ENCODE assay signal across 21 cellular contexts in the genomic region with DNA sequence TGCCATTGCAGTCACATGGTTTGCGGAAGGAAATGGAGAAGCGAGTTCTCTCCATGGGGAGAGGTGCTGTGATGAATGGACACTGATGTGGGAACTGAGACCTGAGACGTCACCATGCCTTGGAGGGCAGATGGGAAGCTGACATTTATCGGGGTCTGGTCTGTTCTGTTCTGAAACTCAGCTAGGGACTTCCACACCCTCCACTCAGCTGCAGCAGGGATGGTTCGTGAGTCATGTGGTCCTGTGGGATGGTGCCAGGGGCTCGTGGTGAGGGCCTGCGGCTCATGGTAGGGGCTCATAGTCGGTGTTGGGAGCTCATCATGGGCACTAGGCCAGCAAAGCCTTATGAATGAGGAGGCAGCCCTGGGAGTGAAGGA. TPM values are rescaled to one million over a fixed set of nuclear protein-coding genes. Genes with fewer than 3 reads are reported as not detected.
A peak's percentile ranks its signal among the peaks of the same experiment; 100 is the strongest.
DNase-seq lines count a peak whose midpoint lies in the region; ATAC-seq and TF ChIP-seq lines count a peak whose summit lies in the region.
"Had no signal": no experiment of that assay in that cellular context is flagged by ENCODE, and none has a peak within 500 bp of the region (broad histone marks: within the 10 kb centered on the region; RNA-seq: fewer than 3 reads in every experiment).

No MANE protein-coding gene starts in this region.

- H3K27ac ChIP-seq in HEK293 (ENCODE audit: extremely low read depth, low read depth, low read length), result no peak overlapping the region
- no peak overlapping the region for H3K27ac ChIP-seq in hepatocyte
- no peak overlapping the region for H3K27ac ChIP-seq in SK-N-SH (ENCODE audit: low read depth in 2 of 2, low read length in 1 of 2)
- H3K27ac ChIP-seq: brain microvascular endothelial cell, SJSA1, thoracic aorta had no signal

- no peak overlapping the region for H3K4me3 Mint-ChIP-seq in central memory CD8-positive, alpha-beta T cell
- H3K4me3 Mint-ChIP-seq: CD14-positive monocyte had no signal

- H3K79me2 ChIP-seq in hepatocyte (peaks cover 34% of the 10 kb centered on the region), SK-N-SH (ENCODE audit: insufficient read depth) (no peaks in the 10 kb centered on the region; the same call in 1 of the 2 replicates)

- DNase-seq in CD1c-positive myeloid dendritic cell (ENCODE audit: extremely low spot score), result peak; percentile 70
- no peak for DNase-seq in central memory CD8-positive, alpha-beta T cell (ENCODE audit: low spot score in 2 of 2)
- DNase-seq in mucosa of descending colon, result peak in 1 of 3 donors; percentile 19
- DNase-seq in hepatocyte (ENCODE audit: low spot score), result no peak
- no peak for DNase-seq in SK-N-SH
- DNase-seq: ACHN; activated naive CD4-positive, alpha-beta T cell treated with anti-CD3 and anti-CD28 coated beads, Interleukin-2, amount 50 U/mL, for 16 hours; activated T-cell treated with anti-CD3 and anti-CD28 coated beads, Interleukin-2, amount 50 U/mL, for 48 hours; brain microvascular endothelial cell; foreskin fibroblast; left cardiac atrium; NCI-H1417; NCI-H2171 treated with DMSO at 0.1 percent for 48 hours; NCI-H748 treated with DMSO at 0.1 percent for 48 hours; stimulated activated CD4-positive, alpha-beta T cell treated with anti-CD3 and anti-CD28 coated beads, Interleukin-15, amount 100 ng/mL, for 24 hours had no signal

- no peak overlapping the region for H3K9ac ChIP-seq in SK-N-SH

- intact Hi-C loops in mucosa of descending colon (cut with DNase I, micrococcal nuclease), result no loop called here

- POLR2A ChIA-PET in HEK293 (lab: Yijun Ruan, JAX) (no interaction called here), SK-N-SH (lab: Yijun Ruan, JAX) (no interaction called here)

- TF ChIP-seq EP300 in SK-N-SH (IDR thresholded peaks at IDR 0.05; ENCODE audit: borderline replicate concordance in 1 of 2, low read depth in 1 of 2, low read length in 1 of 2), result no peak

- peaks cover 66% of the 10 kb centered on the region for H3K4me1 Mint-ChIP-seq in central memory CD8-positive, alpha-beta T cell

- WGBS in hepatocyte (ENCODE audit: low lambda C conversion rate, missing lambda C conversion rate), result 96% methylated on average over 8 of the region's 8 CpGs
- 66% methylated on average over 6 of the region's 8 CpGs for WGBS in SK-N-SH (ENCODE audit: low lambda C conversion rate)

- H3K36me3 ChIP-seq in HEK293 (ENCODE audit: control insufficient read depth in 2 of 2, insufficient read depth in 1 of 2, low read length in 2 of 2) (peaks cover 6 to 9% of the 10 kb centered on the region in 2 experiments; a peak in 2 of 3 replicates), mucosa of descending colon (ENCODE audit: low read depth) (no peaks in the 10 kb centered on the region), hepatocyte (replicated peaks; ENCODE audit: insufficient read depth, low read depth) (no peaks in the 10 kb centered on the region), SK-N-SH (replicated peaks in 1 of 2; ENCODE audit: control insufficient read depth in 1 of 2, insufficient read depth in 2 of 2, low read length in 1 of 2) (no peaks in the 10 kb centered on the region)
- H3K36me3 ChIP-seq: brain microvascular endothelial cell, SJSA1, thoracic aorta had no signal

- H3K27ac Mint-ChIP-seq in central memory CD8-positive, alpha-beta T cell (ENCODE audit: low read depth), result peak overlapping the region; percentile 32

- H3K9me3 Mint-ChIP-seq in central memory CD8-positive, alpha-beta T cell, result no peaks in the 10 kb centered on the region
- H3K9me3 Mint-ChIP-seq: CD14-positive monocyte had no signal

- no peak for ATAC-seq in central memory CD8-positive, alpha-beta T cell (replicated peaks; ENCODE audit: extremely low read depth, poor library complexity, severe bottlenecking)
- ATAC-seq in mucosa of descending colon, result peak; percentile 20
- ATAC-seq in GM21360 (IDR thresholded peaks at IDR 0.05; ENCODE audit: unreplicated experiment), result no peak
- no peak for ATAC-seq in GM21576 (IDR thresholded peaks at IDR 0.05; ENCODE audit: unreplicated experiment)

- H2AFZ ChIP-seq in hepatocyte (no peak overlapping the region), SK-N-SH (ENCODE audit: low read depth) (no peak overlapping the region)

- H3K4me1 ChIP-seq in HEK293 (ENCODE audit: control insufficient read depth, insufficient read depth, low read length) (peaks cover 4% of the 10 kb centered on the region), mucosa of descending colon (ENCODE audit: low read depth) (peaks cover 5% of the 10 kb centered on the region), hepatocyte (ENCODE audit: insufficient read depth) (peaks cover 20% of the 10 kb centered on the region), SK-N-SH (ENCODE audit: control insufficient read depth in 1 of 2, insufficient read depth in 2 of 2, low read depth in 1 of 2, low read length in 1 of 2) (peaks cover 10 to 12% of the 10 kb centered on the region in 2 experiments; a peak in 3 of 4 replicates)
- H3K4me1 ChIP-seq: SJSA1 had no signal

- H3K9me2 ChIP-seq in hepatocyte (replicated peaks; ENCODE audit: insufficient read depth) (no peaks in the 10 kb centered on the region), SK-N-SH (no peaks in the 10 kb centered on the region)

- peaks cover 5% of the 10 kb centered on the region for H3K36me3 Mint-ChIP-seq in central memory CD8-positive, alpha-beta T cell (ENCODE audit: insufficient read depth)

- no peaks in the 10 kb centered on the region for H3K27me3 Mint-ChIP-seq in central memory CD8-positive, alpha-beta T cell

- CTCF ChIA-PET in HEK293 (lab: Yijun Ruan, JAX) (interaction anchor here (0.7 kb wide), 1 partner anchor 1294 kb away, joined by 3 read pairs; no protein-coding TSS in a partner anchor), SK-N-SH (lab: Yijun Ruan, JAX) (interaction anchor here (0.8 kb wide), 1 partner anchor 9 kb away, joined by 3 read pairs; no protein-coding TSS in a partner anchor)

- H3K4me2 ChIP-seq in hepatocyte (no peak overlapping the region), SK-N-SH (no peak overlapping the region)

- H3K9me3 ChIP-seq in HEK293 (ENCODE audit: control insufficient read depth, insufficient read depth, low read depth, low read length), result no peaks in the 10 kb centered on the region
- H3K9me3 ChIP-seq in mucosa of descending colon, result no peaks in the 10 kb centered on the region
- no peaks in the 10 kb centered on the region for H3K9me3 ChIP-seq in hepatocyte (ENCODE audit: low read depth)
- no peaks in the 10 kb centered on the region for H3K9me3 ChIP-seq in SK-N-SH
- H3K9me3 ChIP-seq: SJSA1, thoracic aorta had no signal

- no peak overlapping the region for H3K4me3 ChIP-seq in HEK293 (ENCODE audit: low read depth, low read length)
- H3K4me3 ChIP-seq in mucosa of descending colon, result no peak overlapping the region
- no peak overlapping the region for H3K4me3 ChIP-seq in hepatocyte
- H3K4me3 ChIP-seq in SK-N-SH (ENCODE audit: low read depth in 2 of 2, low read length in 1 of 2), result no peak overlapping the region
- H3K4me3 ChIP-seq: SJSA1, thoracic aorta had no signal

- H4K20me1 ChIP-seq in hepatocyte (ENCODE audit: insufficient read depth, poor library complexity, severe bottlenecking) (peaks cover 23% of the 10 kb centered on the region), SK-N-SH (ENCODE audit: insufficient read depth) (no peaks in the 10 kb centered on the region)

- TF ChIP-seq CTCF in HEK293 (tag by site-specific recombination; IDR thresholded peaks at IDR 0.05), result no peak
- no peak for TF ChIP-seq CTCF in mucosa of descending colon (IDR thresholded peaks at IDR 0.05)
- no peak for TF ChIP-seq CTCF in hepatocyte (IDR thresholded peaks at IDR 0.05; ENCODE audit: poor library complexity)
- no peak for TF ChIP-seq CTCF in SK-N-SH (IDR thresholded peaks at IDR 0.05)

- H3F3A ChIP-seq in SK-N-SH (replicated peaks; ENCODE audit: insufficient read depth), result no peaks in the 10 kb centered on the region

- no peak for TF ChIP-seq RAD21 in SK-N-SH (IDR thresholded peaks at IDR 0.05; ENCODE audit: low read length)

- H3K27me3 ChIP-seq in hepatocyte (no peaks in the 10 kb centered on the region), SK-N-SH (ENCODE audit: insufficient read depth) (no peaks in the 10 kb centered on the region)
- H3K27me3 ChIP-seq: brain microvascular endothelial cell, SJSA1 had no signal

TF ChIP-seq in HEK293, 187 proteins besides CTCF, POLR2A, EP300 and RAD21:
- TF ChIP-seq SP2 (tag by site-specific recombination; IDR thresholded peaks at IDR 0.05) (no peak), ZNF621 (tag by site-specific recombination; IDR thresholded peaks at IDR 0.05) (no peak), ZBTB48 (tag by site-specific recombination; IDR thresholded peaks at IDR 0.05) (peak; percentile 27; the same call in 1 of the 2 replicates), ZIC2 (tag by site-specific recombination; IDR thresholded peaks at IDR 0.05) (peak; percentile 51; the same call in 1 of the 2 replicates)
- TF ChIP-seq, protein P1, sequence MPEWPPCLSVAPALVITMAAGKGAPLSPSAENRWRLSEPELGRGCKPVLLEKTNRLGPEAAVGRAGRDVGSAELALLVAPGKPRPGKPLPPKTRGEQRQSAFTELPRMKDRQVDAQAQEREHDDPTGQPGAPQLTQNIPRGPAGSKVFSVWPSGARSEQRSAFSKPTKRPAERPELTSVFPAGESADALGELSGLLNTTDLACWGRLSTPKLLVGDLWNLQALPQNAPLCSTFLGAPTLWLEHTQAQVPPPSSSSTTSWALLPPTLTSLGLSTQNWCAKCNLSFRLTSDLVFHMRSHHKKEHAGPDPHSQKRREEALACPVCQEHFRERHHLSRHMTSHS (tag by site-specific recombination; IDR thresholded peaks at IDR 0.05), result no peak
TF ChIP-seq in HEK293: peak in this region for 2.

TF ChIP-seq in SK-N-SH, 30 proteins besides CTCF, POLR2A, EP300 and RAD21 (continues in another document):
- TF ChIP-seq POLR2AphosphoS5 (IDR thresholded peaks at IDR 0.05; ENCODE audit: low read depth, low read length), result no peak
- no peak for TF ChIP-seq SMC3 (IDR thresholded peaks at IDR 0.05; ENCODE audit: low read depth, low read length)
- no peak for TF ChIP-seq YY1 (IDR thresholded peaks at IDR 0.05; ENCODE audit: low read depth)
- no peak for TF ChIP-seq EZH2phosphoT487 (IDR thresholded peaks at IDR 0.05; ENCODE audit: borderline replicate concordance, low read depth)

RNA-seq across cellular contexts. Expression of a gene that starts 6.1 kb away (rescaled TPM):
- total RNA-seq in mucosa of descending colon, result 10 to 100 TPM in 1 of 3 donors, 1 to 10 TPM in 2; 6.0 to 13.3 (median 8.5) TPM
- total RNA-seq in hepatocyte, result 13.4 and 15.5 TPM in 2 replicates
- 12.2 and 13.0 TPM in 2 replicates for polyA plus RNA-seq in hepatocyte
- polyA plus RNA-seq in SK-N-SH (2012; rRNA removed), result 4.9 and 7.0 TPM in 2 replicates
- polyA plus RNA-seq in SK-N-SH (2012; cell fraction: cytosol; rRNA removed), result 9.9 and 10.6 TPM in 2 replicates
- polyA plus RNA-seq in SK-N-SH (2012; cell fraction: nucleus; rRNA removed), result 2.9 and 4.0 TPM in 2 replicates
